In the genomic region with DNA sequence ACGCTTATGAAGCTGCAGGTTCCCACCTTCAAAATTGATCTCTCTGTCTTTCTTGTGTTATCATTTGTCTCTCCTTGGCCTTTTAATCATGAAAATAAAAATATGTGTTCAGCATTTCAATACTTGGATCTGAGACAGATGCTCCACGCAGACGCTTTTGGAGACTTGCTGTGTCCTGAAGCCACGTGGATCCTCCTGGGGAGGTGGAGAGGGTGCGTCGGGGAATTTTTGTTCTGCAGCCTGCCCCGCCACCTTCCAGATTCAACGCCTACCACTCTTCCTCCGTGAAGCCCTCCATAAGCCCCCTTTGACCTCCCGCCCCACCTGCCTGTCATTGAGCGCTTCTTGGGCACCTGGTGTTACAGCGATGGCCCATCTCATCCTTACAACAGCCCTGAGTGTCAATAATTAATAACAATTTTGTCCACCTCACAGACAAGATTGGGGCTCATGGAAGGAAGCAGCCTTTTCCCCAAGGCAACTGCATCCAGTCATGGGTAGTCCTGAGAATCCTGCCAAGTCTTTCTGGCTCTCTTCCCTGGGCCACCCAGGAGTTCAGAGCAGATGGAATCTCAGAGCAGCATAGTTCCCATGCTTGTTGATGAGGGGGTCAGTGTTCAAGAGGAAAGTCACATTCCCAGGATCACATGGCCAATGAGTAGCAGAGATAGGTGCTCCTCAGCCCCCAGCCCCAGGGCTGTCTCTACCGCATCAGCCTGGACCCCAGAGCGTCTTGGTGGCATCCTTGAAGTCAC, we compare ENCODE assay signal across 26 cellular contexts.
A peak's percentile ranks its signal among the peaks of the same experiment; 100 is the strongest.
DNase-seq lines count a peak whose midpoint lies in the region; ATAC-seq and TF ChIP-seq lines count a peak whose summit lies in the region.
"Had no signal": no experiment of that assay in that cellular context is flagged by ENCODE, and none has a peak within 500 bp of the region (broad histone marks: within the 10 kb centered on the region; RNA-seq: fewer than 3 reads in every experiment).

No MANE protein-coding gene starts in this region.

- H3K9me3 ChIP-seq in MG63 (no peaks in the 10 kb centered on the region), spleen (peaks cover 0 to 24% (median 4%) of the 10 kb centered on the region in 8 donors)
- H3K9me3 ChIP-seq: pancreas, SK-N-SH, suprapubic skin had no signal

- DNase-seq in EH (ENCODE audit: low read depth) (peak; percentile 65), MG63 (peak; percentile 16), fibroblast of pulmonary artery (ENCODE audit: low read depth) (peak; percentile 7), sciatic nerve (ENCODE audit: low spot score) (no peak), spleen (no peak), mesothelial cell of epicardium (ENCODE audit: low spot score in 2 of 2, unreplicated experiment in 2 of 2) (no peak)
- DNase-seq in activated T-cell treated with anti-CD3 and anti-CD28 coated beads, Interleukin-2, amount 50 U/mL, for 24 hours: no peak
- DNase-seq: activated CD4-positive, alpha-beta memory T cell treated with anti-CD3 and anti-CD28 coated beads for 36 hours; activated CD4-positive, CD25-positive, alpha-beta regulatory T cell treated with anti-CD3 and anti-CD28 coated beads, Interleukin-2, amount 50 U/mL, for 72 hours; activated CD8-positive, alpha-beta memory T cell treated with anti-CD3 and anti-CD28 coated beads, Interleukin-2, amount 50 U/mL, for 4 hours; CD4-positive, alpha-beta memory T cell; dermis blood vessel endothelial cell; islet precursor cell; MV-4-11; NCI-H1436 treated with DMSO at 0.1 percent for 48 hours; nephron progenitor cell; SK-N-SH; stimulated activated CD4-positive, alpha-beta T cell treated with anti-CD3 and anti-CD28 coated beads, Interleukin-2, amount 100 ng/mL, for 48 hours; T-helper 2 cell had no signal

- no peaks in the 10 kb centered on the region for H3K9me3 Mint-ChIP-seq in activated T-cell treated with anti-CD3 and anti-CD28 coated beads, Interleukin-2, amount 50 U/mL, for 24 hours
- H3K9me3 Mint-ChIP-seq in mesothelial cell of epicardium: peaks cover 18% of the 10 kb centered on the region
- H3K9me3 Mint-ChIP-seq: activated naive CD4-positive, alpha-beta T cell treated with anti-CD3 and anti-CD28 coated beads, Interleukin-2, amount 50 U/mL, for 24 hours had no signal

- H3K27ac ChIP-seq in spleen: no peak overlapping the region
- H3K27ac ChIP-seq: KMS-11, pancreas, RWPE1, suprapubic skin had no signal

- H3K4me3 Mint-ChIP-seq in activated T-cell treated with anti-CD3 and anti-CD28 coated beads, Interleukin-2, amount 50 U/mL, for 24 hours: no peak overlapping the region
- no peak overlapping the region for H3K4me3 Mint-ChIP-seq in mesothelial cell of epicardium
- H3K4me3 Mint-ChIP-seq: activated CD4-positive, alpha-beta memory T cell treated with anti-CD3 and anti-CD28 coated beads for 36 hours; activated naive CD4-positive, alpha-beta T cell treated with anti-CD3 and anti-CD28 coated beads, Interleukin-2, amount 50 U/mL, for 24 hours; CD4-positive, alpha-beta memory T cell; nephron progenitor cell; stimulated activated memory B cell treated with anti-CD40 and anti-IgM and Interleukin-4, amounts not matched to agents 10 μg/mL and 1 μg/mL and 100 μg/mL, for 72 hours had no signal

- TF ChIP-seq POLR2A in spleen (IDR thresholded peaks at IDR 0.05): no peak

- H3K4me1 ChIP-seq in spleen: no peaks in the 10 kb centered on the region
- H3K4me1 ChIP-seq: pancreas, suprapubic skin had no signal

- peaks cover 11% of the 10 kb centered on the region for H3K27me3 Mint-ChIP-seq in activated T-cell treated with anti-CD3 and anti-CD28 coated beads, Interleukin-2, amount 50 U/mL, for 24 hours
- peaks cover 39% of the 10 kb centered on the region for H3K27me3 Mint-ChIP-seq in mesothelial cell of epicardium (ENCODE audit: low read depth)
- H3K27me3 Mint-ChIP-seq: activated CD4-positive, alpha-beta memory T cell treated with anti-CD3 and anti-CD28 coated beads for 36 hours; activated naive CD4-positive, alpha-beta T cell treated with anti-CD3 and anti-CD28 coated beads, Interleukin-2, amount 50 U/mL, for 24 hours; stimulated activated memory B cell treated with anti-CD40 and anti-IgM and Interleukin-4, amounts not matched to agents 10 μg/mL and 1 μg/mL and 100 μg/mL, for 72 hours had no signal

- H3K4me3 ChIP-seq in MG63 (no peak overlapping the region), fibroblast of pulmonary artery (replicated peaks; ENCODE audit: low read depth, low read length) (no peak overlapping the region), spleen (no peak overlapping the region)
- H3K4me3 ChIP-seq: pancreas, suprapubic skin had no signal

- H3K27me3 ChIP-seq in MG63: no peaks in the 10 kb centered on the region
- peaks cover 0 to 17% (median 0%) of the 10 kb centered on the region in 7 donors for H3K27me3 ChIP-seq in spleen (replicated peaks in 1 of 7)
- H3K27me3 ChIP-seq: pancreas, suprapubic skin had no signal

- H3K36me3 ChIP-seq in MG63 (no peaks in the 10 kb centered on the region), spleen (no peaks in the 10 kb centered on the region)
- H3K36me3 ChIP-seq: pancreas, suprapubic skin had no signal

- H3K4me1 Mint-ChIP-seq in activated T-cell treated with anti-CD3 and anti-CD28 coated beads, Interleukin-2, amount 50 U/mL, for 24 hours (ENCODE audit: low read depth): no peaks in the 10 kb centered on the region
- no peaks in the 10 kb centered on the region for H3K4me1 Mint-ChIP-seq in mesothelial cell of epicardium
- H3K4me1 Mint-ChIP-seq: activated naive CD4-positive, alpha-beta T cell treated with anti-CD3 and anti-CD28 coated beads, Interleukin-2, amount 50 U/mL, for 24 hours; CD4-positive, alpha-beta memory T cell; stimulated activated memory B cell treated with anti-CD40 and anti-IgM and Interleukin-4, amounts not matched to agents 10 μg/mL and 1 μg/mL and 100 μg/mL, for 72 hours had no signal

- TF ChIP-seq CTCF in fibroblast of pulmonary artery (IDR thresholded peaks at IDR 0.05; ENCODE audit: low read length, missing control alignments) (no peak), spleen (IDR thresholded peaks at IDR 0.05 in 8 of 11, conservative IDR thresholded peaks at IDR 0.05 in 3 of 11) (no peak), mesothelial cell of epicardium (IDR thresholded peaks at IDR 0.05; ENCODE audit: unreplicated experiment) (no peak)

- WGBS in spleen, 5 donors: 83 to 93% (median 86%) methylated on average over 12 to 14 of the region's 14 CpGs

- H3K27ac Mint-ChIP-seq in activated T-cell treated with anti-CD3 and anti-CD28 coated beads, Interleukin-2, amount 50 U/mL, for 24 hours: no peak overlapping the region
- no peak overlapping the region for H3K27ac Mint-ChIP-seq in mesothelial cell of epicardium
- H3K27ac Mint-ChIP-seq: activated CD4-positive, alpha-beta memory T cell treated with anti-CD3 and anti-CD28 coated beads for 36 hours; activated naive CD4-positive, alpha-beta T cell treated with anti-CD3 and anti-CD28 coated beads, Interleukin-2, amount 50 U/mL, for 24 hours; CD4-positive, alpha-beta memory T cell; nephron progenitor cell; stimulated activated memory B cell treated with anti-CD40 and anti-IgM and Interleukin-4, amounts not matched to agents 10 μg/mL and 1 μg/mL and 100 μg/mL, for 72 hours had no signal

- H3K36me3 Mint-ChIP-seq in activated T-cell treated with anti-CD3 and anti-CD28 coated beads, Interleukin-2, amount 50 U/mL, for 24 hours (ENCODE audit: low read depth): no peaks in the 10 kb centered on the region
- no peaks in the 10 kb centered on the region for H3K36me3 Mint-ChIP-seq in mesothelial cell of epicardium
- H3K36me3 Mint-ChIP-seq: activated CD4-positive, alpha-beta memory T cell treated with anti-CD3 and anti-CD28 coated beads for 36 hours; activated naive CD4-positive, alpha-beta T cell treated with anti-CD3 and anti-CD28 coated beads, Interleukin-2, amount 50 U/mL, for 24 hours; CD4-positive, alpha-beta memory T cell; stimulated activated memory B cell treated with anti-CD40 and anti-IgM and Interleukin-4, amounts not matched to agents 10 μg/mL and 1 μg/mL and 100 μg/mL, for 72 hours had no signal

- intact Hi-C loops in sciatic nerve (cut with DNase I) (no loop called here), spleen (cut with DNase I; ENCODE audit: low total_unique reads) (no loop called here)

- ATAC-seq in sciatic nerve: peak; percentile 83
- ATAC-seq: HCT116; pancreas; stimulated activated memory B cell treated with anti-CD40 and anti-IgM and Interleukin-4, amounts not matched to agents 10 μg/mL and 1 μg/mL and 100 μg/mL, for 72 hours had no signal

Comparison
In these comparisons a context has a peak if more than half of its experiments do, and no peak if none do; other contexts are left out.
1. DNase-seq: peak in EH (single experiment), MG63 (single experiment) and fibroblast of pulmonary artery (single experiment); none in sciatic nerve (single experiment), activated T-cell treated with anti-CD3 and anti-CD28 coated beads, Interleukin-2, amount 50 U/mL, for 24 hours (single experiment), spleen (single experiment) and mesothelial cell of epicardium (0 of 2).